ENCODE assay signal across 31 cellular contexts in genomic region chr13:90197722-90198121, GRCh38.
DNase-seq lines count a peak whose midpoint lies in the region; ATAC-seq, FAIRE-seq and TF ChIP-seq lines count a peak whose summit lies in the region.
"Had no signal": no experiment of that assay in that cellular context is flagged by ENCODE, and none has a peak within 500 bp of the region (broad histone marks: within the 10 kb centered on the region; RNA-seq: fewer than 3 reads in every experiment).

No MANE protein-coding gene starts in this region.

- no peak overlapping the region for H3K4me3 ChIP-seq in astrocyte of the spinal cord (ENCODE audit: low read depth, low read length)
- H3K4me3 ChIP-seq: A549, adrenal gland, BLaER1, heart left ventricle, psoas muscle, SK-N-MC, skin epidermis, upper lobe of right lung had no signal

- peaks cover 21% of the 10 kb centered on the region for H3K9me3 Mint-ChIP-seq in activated T-cell treated with anti-CD3 and anti-CD28 coated beads, Interleukin-2, amount 50 U/mL, for 4 hours
- H3K9me3 Mint-ChIP-seq: HFFc6 had no signal

- ATAC-seq in foreskin keratinocyte (peak; percentile 69), HG02571 (IDR thresholded peaks at IDR 0.05; ENCODE audit: unreplicated experiment) (no peak)
- ATAC-seq in activated T-cell treated with anti-CD3 and anti-CD28 coated beads, Interleukin-2, amount 50 U/mL, for 4 hours = no peak
- ATAC-seq: A549; activated T-cell treated with anti-CD3 and anti-CD28 coated beads, Interleukin-2, amount 50 U/mL, for 72 hours; heart left ventricle; psoas muscle; T-helper 17 cell; upper lobe of right lung had no signal

- H3K27ac ChIP-seq in foreskin keratinocyte = no peak overlapping the region
- H3K27ac ChIP-seq: A549, adrenal gland, BLaER1, heart left ventricle, neutrophil, psoas muscle, SK-N-MC, skin epidermis, upper lobe of right lung, WERI-Rb-1 had no signal

- no peaks in the 10 kb centered on the region for H3K36me3 Mint-ChIP-seq in activated T-cell treated with anti-CD3 and anti-CD28 coated beads, Interleukin-2, amount 50 U/mL, for 4 hours (ENCODE audit: insufficient read depth)

- in situ Hi-C loops in astrocyte of the spinal cord (cut with HindIII; ENCODE audit: low sequenced_read_pairs) = no loop called here

- no peak overlapping the region for H3K4me3 Mint-ChIP-seq in activated T-cell treated with anti-CD3 and anti-CD28 coated beads, Interleukin-2, amount 50 U/mL, for 4 hours
- H3K4me3 Mint-ChIP-seq: activated CD4-positive, alpha-beta T cell treated with anti-CD3 and anti-CD28 coated beads, Interleukin-2, amount 10 ng/mL, durations not matched to agents 7 days and 5 days; activated T-cell treated with anti-CD3 and anti-CD28 coated beads, Interleukin-2, amount 50 U/mL, for 72 hours; HFFc6; T-helper 17 cell had no signal

- no peaks in the 10 kb centered on the region for H3K4me1 ChIP-seq in foreskin keratinocyte
- H3K4me1 ChIP-seq: A549, adrenal gland, BLaER1, psoas muscle, upper lobe of right lung had no signal

- no peak for FAIRE-seq in urothelium cell line (lab: Jason Lieb, UNC)
- FAIRE-seq: A549 had no signal

- H3K4me1 Mint-ChIP-seq in activated T-cell treated with anti-CD3 and anti-CD28 coated beads, Interleukin-2, amount 50 U/mL, for 4 hours (ENCODE audit: low read depth) = no peaks in the 10 kb centered on the region
- H3K4me1 Mint-ChIP-seq: activated CD4-positive, alpha-beta T cell treated with anti-CD3 and anti-CD28 coated beads, Interleukin-2, amount 10 ng/mL, durations not matched to agents 7 days and 5 days; T-helper 17 cell had no signal

- no peaks in the 10 kb centered on the region for H3K27me3 ChIP-seq in foreskin keratinocyte
- H3K27me3 ChIP-seq: adrenal gland, BLaER1, heart left ventricle, neutrophil, upper lobe of right lung had no signal

- DNase-seq in EL = peak; percentile 18
- peak; percentile 25 for DNase-seq in HT1080 (ENCODE audit: low read depth)
- peak; percentile 59 for DNase-seq in astrocyte of the spinal cord (ENCODE audit: low read depth, low spot score)
- peak; percentile 24 to 60 for DNase-seq in foreskin keratinocyte
- DNase-seq in GM20000 (ENCODE audit: low spot score) = no peak
- DNase-seq in activated T-cell treated with anti-CD3 and anti-CD28 coated beads, Interleukin-2, amount 50 U/mL, for 4 hours = no peak
- DNase-seq in urothelium cell line (ENCODE audit: low spot score) = no peak
- DNase-seq: activated CD4-positive, alpha-beta T cell treated with anti-CD3 and anti-CD28 coated beads, Interleukin-2, amount 10 ng/mL, durations not matched to agents 7 days and 5 days; activated naive CD4-positive, alpha-beta T cell treated with Interleukin-2 at 50 U/mL for 16 hours; activated T-cell treated with anti-CD3 and anti-CD28 coated beads, Interleukin-2, amount 50 U/mL, for 72 hours; adrenal gland; dermis blood vessel endothelial cell; DMS53; GF-D8; heart left ventricle; HFFc6; NCI-H1694 treated with DMSO at 0.1 percent for 48 hours; NCI-H2171 treated with DMSO at 0.1 percent for 48 hours; NCI-H524 treated with DMSO at 0.1 percent for 48 hours; psoas muscle; stimulated activated CD4-positive, alpha-beta T cell treated with anti-CD3 and anti-CD28 coated beads, Interleukin-1b, Interleukin-23, amount 100 ng/mL, for 48 hours; substantia nigra; T-helper 17 cell; upper lobe of right lung; WERI-Rb-1 had no signal

- H3K27me3 Mint-ChIP-seq in activated T-cell treated with anti-CD3 and anti-CD28 coated beads, Interleukin-2, amount 50 U/mL, for 4 hours (ENCODE audit: low read depth) = no peaks in the 10 kb centered on the region
- H3K27me3 Mint-ChIP-seq: activated CD4-positive, alpha-beta T cell treated with anti-CD3 and anti-CD28 coated beads, Interleukin-2, amount 10 ng/mL, durations not matched to agents 7 days and 5 days; T-helper 17 cell had no signal

- no peak for TF ChIP-seq CTCF in astrocyte of the spinal cord (IDR thresholded peaks at IDR 0.05; ENCODE audit: low read depth, low read length)
- no peak for TF ChIP-seq CTCF in foreskin keratinocyte (conservative IDR thresholded peaks at IDR 0.05)
- TF ChIP-seq CTCF in GM20000 (IDR thresholded peaks at IDR 0.05; ENCODE audit: extremely low read depth, missing control alignments) = no peak

Comparison
In these comparisons a context has a peak if more than half of its experiments do, and no peak if none do; other contexts are left out.
1. DNase-seq: peak in EL (single experiment), HT1080 (single experiment), astrocyte of the spinal cord (single experiment) and foreskin keratinocyte (2 of 2); none in GM20000 (single experiment), activated T-cell treated with anti-CD3 and anti-CD28 coated beads, Interleukin-2, amount 50 U/mL, for 4 hours (single experiment) and urothelium cell line (single experiment).